12 cellular contexts compared by ENCODE assay signal in the genomic region with DNA sequence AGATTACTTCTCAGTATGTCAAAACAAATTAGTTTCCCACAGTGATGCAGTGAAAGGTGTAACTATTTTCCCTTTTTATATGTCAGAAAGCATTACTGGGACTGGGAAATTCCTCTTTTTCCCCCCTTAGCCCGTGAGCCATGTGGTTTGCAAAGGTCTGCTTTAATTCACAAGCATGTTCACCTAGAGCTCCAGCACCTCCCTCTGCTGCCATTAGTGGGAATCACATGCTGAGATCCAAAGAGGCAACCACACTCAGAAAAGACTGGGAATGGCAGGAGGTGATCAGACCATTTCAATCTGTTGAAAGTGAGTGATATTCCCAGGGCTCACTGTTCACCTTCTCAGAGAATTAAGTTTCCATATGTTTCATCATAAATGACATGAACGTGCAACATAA.
DNase-seq lines count a peak whose midpoint lies in the region; ATAC-seq and TF ChIP-seq lines count a peak whose summit lies in the region.
"Had no signal": no experiment of that assay in that cellular context is flagged by ENCODE, and none has a peak within 500 bp of the region (broad histone marks: within the 10 kb centered on the region; RNA-seq: fewer than 3 reads in every experiment).

No MANE protein-coding gene starts in this region.

- no peak overlapping the region for H3K27ac ChIP-seq in transverse colon
- H3K27ac ChIP-seq: BLaER1 treated with 17β-estradiol and CSF1 and Interleukin-3, amounts not matched to agents 10 nM and 100 nM; uterus had no signal

- H3K27me3 ChIP-seq in transverse colon = no peaks in the 10 kb centered on the region
- H3K27me3 ChIP-seq: BLaER1 treated with 17β-estradiol and CSF1 and Interleukin-3, amounts not matched to agents 10 nM and 100 nM; uterus had no signal

- no peak for TF ChIP-seq POLR2A in transverse colon (IDR thresholded peaks at IDR 0.05)

- WGBS in transverse colon (ENCODE audit: low coverage in 1 of 2), 2 donors = 28 to 57% methylated on average over 1 to 2 of the region's 2 CpGs

- intact Hi-C loops in transverse colon (cut with DNase I; ENCODE audit: low total_unique reads) = no loop called here

- H3K4me1 ChIP-seq in transverse colon = no peaks in the 10 kb centered on the region
- H3K4me1 ChIP-seq: uterus had no signal

- no peak for TF ChIP-seq EP300 in transverse colon (IDR thresholded peaks at IDR 0.05; ENCODE audit: low read depth)

- DNase-seq in NCI-H146 (lab: John Stamatoyannopoulos, UW) (peak; percentile 4), NCI-H146 treated with DMSO at 0.1 percent for 48 hours (lab: John Stamatoyannopoulos, UW; ENCODE audit: unreplicated experiment) (no peak), NCI-H460 (ENCODE audit: extremely low read depth, low read depth) (peak; percentile 59), ecto neural progenitor cell (ENCODE audit: low spot score) (peak; percentile 58), renal cortical epithelial cell (ENCODE audit: low read depth) (peak; percentile 42), RPMI8226 (no peak), transverse colon (no peak)
- DNase-seq: T-helper 17 cell, uterus had no signal

- no peak overlapping the region for H3K4me3 ChIP-seq in transverse colon
- H3K4me3 ChIP-seq: BLaER1 treated with 17β-estradiol and CSF1 and Interleukin-3, amounts not matched to agents 10 nM and 100 nM; uterus had no signal

- no peaks in the 10 kb centered on the region for H3K9me3 ChIP-seq in transverse colon
- H3K9me3 ChIP-seq: BLaER1 treated with 17β-estradiol and CSF1 and Interleukin-3, amounts not matched to agents 10 nM and 100 nM; uterus had no signal

- in situ Hi-C loops in transverse colon (cut with MboI; ENCODE audit: low pct_ligation_motif_present in 1 of 4, low pct_unique_long_range_greater_than_20kb in 1 of 4, low sequenced_read_pairs in 3 of 4) = no loop called here

- ATAC-seq in esophagus mucosa = no peak
- ATAC-seq: natural killer cell treated with Interleukin-12 subunit alpha and Interleukin-12 subunit beta and Interleukin-15 and Interleukin-18, amount 100 ng/mL, for 72 hours; T-helper 17 cell had no signal

- TF ChIP-seq CTCF in transverse colon (IDR thresholded peaks at IDR 0.05) = peak in 2 of 5 experiments; percentile 21 to 25

- no peaks in the 10 kb centered on the region for H3K36me3 ChIP-seq in transverse colon
- H3K36me3 ChIP-seq: uterus had no signal

Comparison
In these comparisons a context has a peak if more than half of its experiments do, and no peak if none do; other contexts are left out.
1. DNase-seq: peak in NCI-H146 (single experiment), NCI-H460 (single experiment), ecto neural progenitor cell (single experiment) and renal cortical epithelial cell (single experiment); none in NCI-H146 treated with DMSO at 0.1 percent for 48 hours (single experiment), RPMI8226 (single experiment) and transverse colon (single experiment).